ENCODE assay signal across 1 cellular context in the genomic region with DNA sequence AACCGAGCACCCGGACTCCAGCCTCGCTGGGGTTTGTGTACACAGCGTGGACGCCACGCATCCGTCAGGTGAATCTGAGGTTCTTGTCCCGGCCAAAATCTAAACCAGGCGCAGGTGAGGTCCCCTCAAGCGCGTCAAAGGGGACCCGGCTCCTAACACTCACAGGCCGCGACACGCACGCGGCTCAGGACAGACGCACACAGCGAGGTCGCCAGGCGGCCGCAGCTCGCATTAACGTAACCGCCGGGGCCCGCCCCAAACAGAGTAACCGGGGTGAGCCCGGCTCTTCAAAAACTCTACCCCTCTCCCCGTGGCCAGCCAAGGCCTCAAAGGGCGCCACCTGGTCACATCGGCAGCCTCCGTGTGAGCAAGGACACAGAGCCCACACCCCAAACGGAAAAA.
TF ChIP-seq lines count a peak whose summit lies in the region.

No MANE protein-coding gene starts in this region.

TF ChIP-seq in SK-N-SH treated with all-trans-retinoic acid at 6 μM for 48 hours, 23 proteins besides CTCF, POLR2A, EP300 and RAD21 (continued from another document):
- TF ChIP-seq, protein P1, sequence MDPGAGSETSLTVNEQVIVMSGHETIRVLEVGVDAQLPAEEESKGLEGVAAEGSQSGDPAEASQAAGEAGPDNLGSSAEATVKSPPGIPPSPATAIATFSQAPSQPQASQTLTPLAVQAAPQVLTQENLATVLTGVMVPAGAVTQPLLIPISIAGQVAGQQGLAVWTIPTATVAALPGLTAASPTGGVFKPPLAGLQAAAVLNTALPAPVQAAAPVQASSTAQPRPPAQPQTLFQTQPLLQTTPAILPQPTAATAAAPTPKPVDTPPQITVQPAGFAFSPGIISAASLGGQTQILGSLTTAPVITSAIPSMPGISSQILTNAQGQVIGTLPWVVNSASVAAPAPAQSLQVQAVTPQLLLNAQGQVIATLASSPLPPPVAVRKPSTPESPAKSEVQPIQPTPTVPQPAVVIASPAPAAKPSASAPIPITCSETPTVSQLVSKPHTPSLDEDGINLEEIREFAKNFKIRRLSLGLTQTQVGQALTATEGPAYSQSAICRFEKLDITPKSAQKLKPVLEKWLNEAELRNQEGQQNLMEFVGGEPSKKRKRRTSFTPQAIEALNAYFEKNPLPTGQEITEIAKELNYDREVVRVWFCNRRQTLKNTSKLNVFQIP (CRISPR knock-in tag; IDR thresholded peaks at IDR 0.05; ENCODE audit: borderline replicate concordance, low read depth), result no peak
- no peak for TF ChIP-seq SNAI2 (CRISPR knock-in tag; IDR thresholded peaks at IDR 0.05)
- TF ChIP-seq ZFP3 (CRISPR knock-in tag; IDR thresholded peaks at IDR 0.05), result no peak
- no peak for TF ChIP-seq ZNF8 (CRISPR knock-in tag; IDR thresholded peaks at IDR 0.05)
- TF ChIP-seq ZNF70 (CRISPR knock-in tag; IDR thresholded peaks at IDR 0.05), result no peak
- TF ChIP-seq TSHZ2 (CRISPR knock-in tag; IDR thresholded peaks at IDR 0.05), result no peak
- TF ChIP-seq, protein P2, sequence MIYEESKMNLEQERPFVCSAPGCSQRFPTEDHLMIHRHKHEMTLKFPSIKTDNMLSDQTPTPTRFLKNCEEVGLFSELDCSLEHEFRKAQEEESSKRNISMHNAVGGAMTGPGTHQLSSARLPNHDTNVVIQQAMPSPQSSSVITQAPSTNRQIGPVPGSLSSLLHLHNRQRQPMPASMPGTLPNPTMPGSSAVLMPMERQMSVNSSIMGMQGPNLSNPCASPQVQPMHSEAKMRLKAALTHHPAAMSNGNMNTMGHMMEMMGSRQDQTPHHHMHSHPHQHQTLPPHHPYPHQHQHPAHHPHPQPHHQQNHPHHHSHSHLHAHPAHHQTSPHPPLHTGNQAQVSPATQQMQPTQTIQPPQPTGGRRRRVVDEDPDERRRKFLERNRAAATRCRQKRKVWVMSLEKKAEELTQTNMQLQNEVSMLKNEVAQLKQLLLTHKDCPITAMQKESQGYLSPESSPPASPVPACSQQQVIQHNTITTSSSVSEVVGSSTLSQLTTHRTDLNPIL (CRISPR knock-in tag; IDR thresholded peaks at IDR 0.05; ENCODE audit: low read depth), result no peak
- no peak for TF ChIP-seq ESRRG (CRISPR knock-in tag; IDR thresholded peaks at IDR 0.05)
- no peak for TF ChIP-seq BACH2 (CRISPR knock-in tag; IDR thresholded peaks at IDR 0.05; ENCODE audit: borderline replicate concordance)
- no peak for TF ChIP-seq CSRNP3 (CRISPR knock-in tag; IDR thresholded peaks at IDR 0.05)
